ENCODE assay signal across 13 cellular contexts in the genomic region with DNA sequence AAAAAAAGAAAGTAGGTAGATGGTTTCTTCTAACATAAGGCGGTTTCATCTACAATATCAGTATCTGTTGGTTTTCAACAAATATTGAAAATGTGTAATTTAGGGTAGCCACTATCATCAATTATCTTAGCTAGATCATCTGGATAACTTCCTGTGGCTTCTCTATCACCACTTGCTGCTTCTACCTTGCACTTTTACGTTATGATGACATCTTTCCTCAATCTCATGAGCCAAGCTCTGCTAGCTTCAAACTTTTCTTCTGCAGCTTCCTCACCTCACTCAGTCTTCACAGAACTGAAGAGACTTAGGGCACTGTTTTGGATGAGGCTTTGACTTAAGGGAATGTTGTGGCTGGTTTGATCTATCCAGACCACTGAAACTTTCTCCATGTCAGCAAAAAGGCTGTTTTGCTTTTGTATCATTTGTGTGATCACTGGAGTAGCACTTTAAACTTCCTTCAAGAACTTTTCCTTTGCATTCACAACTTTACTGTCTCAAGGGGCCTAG.
DNase-seq lines count a peak whose midpoint lies in the region; ATAC-seq and TF ChIP-seq lines count a peak whose summit lies in the region.
"Had no signal": no experiment of that assay in that cellular context is flagged by ENCODE, and none has a peak within 500 bp of the region (broad histone marks: within the 10 kb centered on the region; RNA-seq: fewer than 3 reads in every experiment).

No MANE protein-coding gene starts in this region.

- no peaks in the 10 kb centered on the region for H3K27me3 Mint-ChIP-seq in activated naive CD8-positive, alpha-beta T cell

- no peak for TF ChIP-seq CTCF in IMR-90 (conservative IDR thresholded peaks at IDR 0.05; ENCODE audit: low read depth, low read length)

- H3K36me3 ChIP-seq in IMR-90 (ENCODE audit: control insufficient read depth, insufficient read depth, low read length) = 0 out of 2 replicates have a peak, but pooled peaks cover 2% of the 10 kb centered on the region

- H2BK120ac ChIP-seq in IMR-90 (ENCODE audit: low read depth, low read length) = no peak overlapping the region

- H2BK20ac ChIP-seq in IMR-90 (ENCODE audit: low read depth, low read length) = no peak overlapping the region

- no peak overlapping the region for H4K91ac ChIP-seq in IMR-90 (ENCODE audit: insufficient read depth, low read depth, low read length)

- H3K4me3 ChIP-seq in IMR-90 (ENCODE audit: insufficient read depth, low read depth, low read length) = no peak overlapping the region
- H3K4me3 ChIP-seq: heart right ventricle, SJSA1 had no signal

- H3K23ac ChIP-seq in IMR-90 (ENCODE audit: low read depth, low read length) = no peak overlapping the region

- H3K79me1 ChIP-seq in IMR-90 (ENCODE audit: low read depth in 1 of 2, low read length in 2 of 2) = peaks cover 18 to 33% of the 10 kb centered on the region in 2 experiments; a peak in 3 of 4 replicates

- H3K18ac ChIP-seq in IMR-90 (ENCODE audit: low read depth, low read length) = no peak overlapping the region

- POLR2A ChIA-PET in IMR-90 (lab: Charles Lee; ENCODE audit: unreplicated experiment) = no interaction called here

- dilution Hi-C loops in IMR-90 (cut with HindIII; ENCODE audit: low sequenced_read_pairs, unreplicated experiment) = no loop called here

- no peak overlapping the region for H4K8ac ChIP-seq in IMR-90 (ENCODE audit: low read depth in 2 of 2, low read length in 2 of 2)

- no peak overlapping the region for H3K4me2 ChIP-seq in IMR-90 (ENCODE audit: low read depth, low read length)

- H3K4ac ChIP-seq in IMR-90 (ENCODE audit: low read depth, low read length) = no peak overlapping the region

- H3K4me1 Mint-ChIP-seq in activated naive CD8-positive, alpha-beta T cell (ENCODE audit: low read depth) = peaks cover 14% of the 10 kb centered on the region

- peaks cover 2% of the 10 kb centered on the region; the same call in 1 of the 2 replicates for H3K4me1 ChIP-seq in IMR-90 (ENCODE audit: control insufficient read depth, insufficient read depth, low read length)
- H3K4me1 ChIP-seq: SJSA1 had no signal

- CTCF ChIA-PET in IMR-90 (lab: Yijun Ruan, JAX) = no interaction called here

- no peak overlapping the region for H3K27ac ChIP-seq in IMR-90 (ENCODE audit: insufficient read depth, low read length)
- H3K27ac ChIP-seq: heart right ventricle, SJSA1 had no signal

- H3K56ac ChIP-seq in IMR-90 (ENCODE audit: extremely low read depth, insufficient read depth, low read length) = no peak overlapping the region

- no peaks in the 10 kb centered on the region for H3K9me3 Mint-ChIP-seq in activated naive CD8-positive, alpha-beta T cell (ENCODE audit: low read depth)
- H3K9me3 Mint-ChIP-seq: HFFc6 had no signal

- H3K36me3 Mint-ChIP-seq in activated naive CD8-positive, alpha-beta T cell = peaks cover 20% of the 10 kb centered on the region

- H2AK5ac ChIP-seq in IMR-90 (ENCODE audit: low read depth, low read length) = no peak overlapping the region

- TF ChIP-seq RAD21 in IMR-90 (IDR thresholded peaks at IDR 0.05; ENCODE audit: low read length) = no peak

- H2BK15ac ChIP-seq in IMR-90 (ENCODE audit: low read depth, low read length) = no peak overlapping the region

- no TSS peak for BruUV-seq in IMR-90 (replicated peaks; lab: Mats Ljungman, UMichigan)

- no peak overlapping the region for H3K4me3 Mint-ChIP-seq in activated naive CD8-positive, alpha-beta T cell
- H3K4me3 Mint-ChIP-seq: HFFc6 had no signal

- ATAC-seq in IMR-90 (ENCODE audit: low read depth) (no peak), HG02588 (IDR thresholded peaks at IDR 0.05; ENCODE audit: unreplicated experiment) (no peak)
- ATAC-seq: heart right ventricle had no signal

- no CpG with 5 or more reads among the region's 2 CpGs for WGBS in IMR-90 (ENCODE audit: extremely low coverage in 2 of 2, insufficient read length in 1 of 2), 2 experiments

- in situ Hi-C loops in IMR-90 (cut with MboI; ENCODE audit: low sequenced_read_pairs) = no loop called here

- H3K27me3 ChIP-seq in IMR-90 (ENCODE audit: control insufficient read depth, insufficient read depth, low read length) = no peaks in the 10 kb centered on the region
- H3K27me3 ChIP-seq: heart right ventricle, SJSA1 had no signal

- no peaks in the 10 kb centered on the region; the same call in 1 of the 2 replicates for H3K9me1 ChIP-seq in IMR-90 (ENCODE audit: insufficient read depth, low read length)

- no peak overlapping the region for H2AK9ac ChIP-seq in IMR-90 (replicated peaks; ENCODE audit: low read depth, low read length, poor library complexity)

- no peaks in the 10 kb centered on the region for H3K9me3 ChIP-seq in IMR-90 (ENCODE audit: control insufficient read depth, insufficient read depth, low read length)
- H3K9me3 ChIP-seq: heart right ventricle, SJSA1 had no signal

- no peak overlapping the region for H3K9ac ChIP-seq in IMR-90 (ENCODE audit: low read depth, low read length)

- H4K20me1 ChIP-seq in IMR-90 (ENCODE audit: insufficient read depth, low read length) = peaks cover under 1% of the 10 kb centered on the region; the same call in 1 of the 2 replicates

- peak overlapping the region; percentile 74 for H3K27ac Mint-ChIP-seq in activated naive CD8-positive, alpha-beta T cell
- H3K27ac Mint-ChIP-seq: HFFc6 had no signal

- H3K14ac ChIP-seq in IMR-90 (replicated peaks; ENCODE audit: low read depth, low read length) = no peak overlapping the region

- H4K5ac ChIP-seq in IMR-90 (ENCODE audit: low read depth, low read length) = no peak overlapping the region

- H2BK5ac ChIP-seq in IMR-90 (ENCODE audit: low read depth, low read length, poor library complexity, severe bottlenecking) = no peak overlapping the region

- no peak overlapping the region for H2AFZ ChIP-seq in IMR-90 (replicated peaks; ENCODE audit: low read length, poor library complexity)

- intact Hi-C loops in IMR-90 (cut with micrococcal nuclease) = no loop called here

- peak; percentile 9 for DNase-seq in stimulated activated CD4-positive, alpha-beta T cell treated with anti-CD3 and anti-CD28 coated beads, Interleukin-2, amount 100 ng/mL, for 48 hours
- no peak for DNase-seq in stimulated activated CD4-positive, alpha-beta T cell treated with anti-CD3 and anti-CD28 coated beads, Interleukin-2, amount 100 ng/mL, for 24 hours
- DNase-seq in IMR-90 (no peak), DMS53 (lab: John Stamatoyannopoulos, UW) (no peak), amniotic stem cell (lab: John Stamatoyannopoulos, UW) (no peak), RKO (ENCODE audit: low spot score) (no peak)
- DNase-seq: DND-41, heart right ventricle, HFFc6, occipital lobe had no signal

- no peak for TF ChIP-seq POLR2A in IMR-90 (IDR thresholded peaks at IDR 0.05; ENCODE audit: low read depth, low read length)

TF ChIP-seq in IMR-90, 13 proteins besides CTCF, POLR2A, EP300 and RAD21:
- TF ChIP-seq RFX5 (IDR thresholded peaks at IDR 0.05; ENCODE audit: low read depth, low read length) (no peak), ELK1 (IDR thresholded peaks at IDR 0.05; ENCODE audit: borderline replicate concordance, low read depth, low read length) (no peak), CEBPB (IDR thresholded peaks at IDR 0.05; ENCODE audit: low read depth, low read length) (no peak), CHD1 (IDR thresholded peaks at IDR 0.05; ENCODE audit: low read depth, low read length) (no peak), MXI1 (IDR thresholded peaks at IDR 0.05; ENCODE audit: borderline replicate concordance, low read depth, low read length) (no peak), MAFK (IDR thresholded peaks at IDR 0.05; ENCODE audit: low read depth, low read length) (peak; percentile 48; the same call in 1 of the 2 replicates), RCOR1 (IDR thresholded peaks at IDR 0.05; ENCODE audit: insufficient replicate concordance, low read length) (no peak)
- TF ChIP-seq, protein P1, sequence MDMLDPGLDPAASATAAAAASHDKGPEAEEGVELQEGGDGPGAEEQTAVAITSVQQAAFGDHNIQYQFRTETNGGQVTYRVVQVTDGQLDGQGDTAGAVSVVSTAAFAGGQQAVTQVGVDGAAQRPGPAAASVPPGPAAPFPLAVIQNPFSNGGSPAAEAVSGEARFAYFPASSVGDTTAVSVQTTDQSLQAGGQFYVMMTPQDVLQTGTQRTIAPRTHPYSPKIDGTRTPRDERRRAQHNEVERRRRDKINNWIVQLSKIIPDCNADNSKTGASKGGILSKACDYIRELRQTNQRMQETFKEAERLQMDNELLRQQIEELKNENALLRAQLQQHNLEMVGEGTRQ (IDR thresholded peaks at IDR 0.05; ENCODE audit: low read depth, low read length) = no peak

Comparison
In these comparisons a context has a peak if more than half of its experiments do, and no peak if none do; other contexts are left out.
1. DNase-seq: peak in stimulated activated CD4-positive, alpha-beta T cell treated with anti-CD3 and anti-CD28 coated beads, Interleukin-2, amount 100 ng/mL, for 48 hours (2 of 2); none in stimulated activated CD4-positive, alpha-beta T cell treated with anti-CD3 and anti-CD28 coated beads, Interleukin-2, amount 100 ng/mL, for 24 hours (0 of 2), IMR-90 (single experiment), DMS53 (single experiment), amniotic stem cell (single experiment) and RKO (single experiment).